In genomic region chr3:126268866-126269265, GRCh38 we compare ENCODE assay signal across 1 cellular context.
TF ChIP-seq lines count a peak whose summit lies in the region.

No MANE protein-coding gene starts in this region.

TF ChIP-seq in H1, 55 proteins besides CTCF, POLR2A, EP300 and RAD21:
- TF ChIP-seq SIN3A (conservative IDR thresholded peaks at IDR 0.05 in 1 of 2, IDR thresholded peaks at IDR 0.05 in 1 of 2; ENCODE audit: low read depth in 1 of 2, low read length in 2 of 2) (no peak), RXRA (IDR thresholded peaks at IDR 0.05; ENCODE audit: insufficient read depth, low read depth, low read length) (no peak), TEAD4 (IDR thresholded peaks at IDR 0.05; ENCODE audit: low read depth, low read length) (no peak), KDM1A (IDR thresholded peaks at IDR 0.05; ENCODE audit: borderline replicate concordance, low read length) (no peak), ASH2L (IDR thresholded peaks at IDR 0.05; ENCODE audit: low read length) (no peak), TAF1 (IDR thresholded peaks at IDR 0.05; ENCODE audit: low read depth, low read length) (no peak), ZNF274 (IDR thresholded peaks at IDR 0.05; ENCODE audit: borderline replicate concordance, extremely low read depth, low read length) (no peak), MAFK (IDR thresholded peaks at IDR 0.05; ENCODE audit: low read depth, low read length) (no peak), CHD1 (IDR thresholded peaks at IDR 0.05; ENCODE audit: low read depth, low read length) (no peak), POU5F1 (IDR thresholded peaks at IDR 0.05; ENCODE audit: low read depth, low read length) (no peak), FOSL1 (IDR thresholded peaks at IDR 0.05; ENCODE audit: insufficient read depth, low read depth, low read length) (no peak), YY1 (IDR thresholded peaks at IDR 0.05; ENCODE audit: low read depth, low read length) (no peak), PHF8 (conservative IDR thresholded peaks at IDR 0.05; ENCODE audit: low read depth, low read length) (no peak), POLR2AphosphoS5 (IDR thresholded peaks at IDR 0.05; ENCODE audit: low read depth, low read length) (no peak), SIRT6 (IDR thresholded peaks at IDR 0.05; ENCODE audit: low read length) (no peak)
- TF ChIP-seq, protein P1, sequence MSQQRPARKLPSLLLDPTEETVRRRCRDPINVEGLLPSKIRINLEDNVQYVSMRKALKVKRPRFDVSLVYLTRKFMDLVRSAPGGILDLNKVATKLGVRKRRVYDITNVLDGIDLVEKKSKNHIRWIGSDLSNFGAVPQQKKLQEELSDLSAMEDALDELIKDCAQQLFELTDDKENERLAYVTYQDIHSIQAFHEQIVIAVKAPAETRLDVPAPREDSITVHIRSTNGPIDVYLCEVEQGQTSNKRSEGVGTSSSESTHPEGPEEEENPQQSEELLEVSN (IDR thresholded peaks at IDR 0.05) = no peak
